Comparison of ENCODE assay signal across 27 cellular contexts in the genomic region with DNA sequence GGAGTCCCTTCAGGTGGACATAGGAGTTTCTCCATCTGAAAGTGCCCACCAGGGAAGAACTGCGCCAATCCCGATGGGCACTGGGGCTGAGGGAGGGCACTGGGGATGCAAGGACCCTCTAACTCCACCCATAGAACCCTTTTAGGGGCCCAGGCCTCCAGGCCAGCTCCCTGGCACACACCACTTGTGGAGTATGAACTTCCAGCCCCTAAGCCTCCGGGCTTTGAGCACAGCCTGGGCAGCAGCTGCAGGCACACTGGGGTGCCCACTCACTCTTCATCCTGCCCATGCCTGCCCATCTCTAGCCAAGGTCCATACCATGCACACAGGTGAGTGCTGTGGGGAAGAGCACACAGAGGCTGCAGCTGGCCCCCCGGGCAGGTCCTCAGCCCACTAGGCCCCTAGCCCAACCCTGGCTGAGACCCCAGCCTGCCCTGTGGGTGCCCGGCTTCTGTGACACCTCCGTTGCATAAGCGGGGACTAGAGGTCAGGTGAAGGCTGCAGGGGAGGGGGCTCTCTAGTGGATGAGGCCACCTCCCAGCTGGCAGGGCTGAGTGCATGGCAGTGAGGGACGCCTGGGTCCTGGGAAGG. TPM values are rescaled to one million over a fixed set of nuclear protein-coding genes. Genes with fewer than 3 reads are reported as not detected.
"Had no signal": no experiment of that assay in that cellular context is flagged by ENCODE, and none has a peak within 500 bp of the region (broad histone marks: within the 10 kb centered on the region; RNA-seq: fewer than 3 reads in every experiment).

No MANE protein-coding gene starts in this region.

- H3K36me3 Mint-ChIP-seq: activated naive CD8-positive, alpha-beta T cell treated with anti-CD3 and anti-CD28 coated beads, Interleukin-2, amount 10 ng/mL, durations not matched to agents 7 days and 5 days; memory B cell; stimulated activated memory B cell treated with anti-CD40 and anti-IgM and Interleukin-4, amounts not matched to agents 10 μg/mL and 1 μg/mL and 100 μg/mL, for 72 hours had no signal

- DNase-seq: activated B cell treated with CpG ODN at 0.5 μM for 24 hours; activated CD4-positive, alpha-beta T cell treated with anti-CD3 and anti-CD28 coated beads for 36 hours; activated CD4-positive, alpha-beta T cell treated with anti-CD3 and anti-CD28 coated beads, Interleukin-2, amount 50 U/mL, for 48 hours; activated CD8-positive, alpha-beta memory T cell treated with anti-CD3 and anti-CD28 coated beads, Interleukin-2, amount 50 U/mL, for 48 hours; activated naive CD4-positive, alpha-beta T cell treated with anti-CD3 and anti-CD28 coated beads for 36 hours; activated naive CD8-positive, alpha-beta T cell treated with anti-CD3 and anti-CD28 coated beads, Interleukin-2, amount 10 ng/mL, durations not matched to agents 7 days and 5 days; activated T-cell treated with anti-CD3 and anti-CD28 coated beads, Interleukin-2, amount 50 U/mL, for 48 hours; amniotic stem cell; cerebellar nuclear complex; foreskin keratinocyte; kidney glomerular epithelial cell; left ventricle myocardium inferior; nephron progenitor cell; nucleus accumbens; stimulated activated CD4-positive, alpha-beta T cell treated with anti-CD3 and anti-CD28 coated beads, Interleukin-15, amount 100 ng/mL, for 24 hours; stomach; transverse colon had no signal

- ATAC-seq: activated CD4-positive, alpha-beta T cell treated with anti-CD3 and anti-CD28 coated beads for 36 hours; foreskin keratinocyte; stimulated activated memory B cell treated with anti-CD40 and anti-IgM and Interleukin-4, amounts not matched to agents 10 μg/mL and 1 μg/mL and 100 μg/mL, for 72 hours had no signal

- H3K9me3 Mint-ChIP-seq: activated B cell treated with CpG ODN at 0.5 μM for 24 hours; activated naive CD4-positive, alpha-beta T cell treated with anti-CD3 and anti-CD28 coated beads for 36 hours; memory B cell; nephron progenitor cell; stimulated activated memory B cell treated with anti-CD40 and anti-IgM and Interleukin-4, amounts not matched to agents 10 μg/mL and 1 μg/mL and 100 μg/mL, for 72 hours had no signal

- H3K27ac Mint-ChIP-seq: activated B cell treated with CpG ODN at 0.5 μM for 24 hours; activated CD4-positive, alpha-beta T cell treated with anti-CD3 and anti-CD28 coated beads for 36 hours; activated naive CD4-positive, alpha-beta T cell treated with anti-CD3 and anti-CD28 coated beads for 36 hours; activated naive CD8-positive, alpha-beta T cell treated with anti-CD3 and anti-CD28 coated beads, Interleukin-2, amount 10 ng/mL, durations not matched to agents 7 days and 5 days; memory B cell; nephron progenitor cell; stimulated activated memory B cell treated with anti-CD40 and anti-IgM and Interleukin-4, amounts not matched to agents 10 μg/mL and 1 μg/mL and 100 μg/mL, for 72 hours; T-helper 1 cell treated with Interleukin-12 subunit alpha and Interleukin-12 subunit beta and Interleukin-4 antibody, amounts not matched to agents 30 μg/mL and 1 μg/mL, for 36 hours had no signal

- H3K9me3 ChIP-seq: breast epithelium had no signal

- H3K27ac ChIP-seq: breast epithelium, foreskin keratinocyte, left ventricle myocardium inferior, parathyroid adenoma, stomach, transverse colon had no signal

- H3K4me1 ChIP-seq: breast epithelium, foreskin keratinocyte, parathyroid adenoma had no signal

- H3K27me3 ChIP-seq: foreskin keratinocyte, transverse colon had no signal

- FAIRE-seq: urothelium cell line had no signal

- H3K27me3 Mint-ChIP-seq: activated CD4-positive, alpha-beta T cell treated with anti-CD3 and anti-CD28 coated beads for 36 hours had no signal

- H3K4me3 ChIP-seq: breast epithelium, left ventricle myocardium inferior, stomach, transverse colon had no signal

- H3K4me1 Mint-ChIP-seq: activated naive CD8-positive, alpha-beta T cell treated with anti-CD3 and anti-CD28 coated beads, Interleukin-2, amount 10 ng/mL, durations not matched to agents 7 days and 5 days; nephron progenitor cell had no signal

- H3K36me3 ChIP-seq: breast epithelium, left ventricle myocardium inferior, stomach, transverse colon had no signal

- H3K4me3 Mint-ChIP-seq: activated B cell treated with CpG ODN at 0.5 μM for 24 hours; activated CD4-positive, alpha-beta T cell treated with anti-CD3 and anti-CD28 coated beads for 36 hours; activated naive CD4-positive, alpha-beta T cell treated with anti-CD3 and anti-CD28 coated beads for 36 hours; activated naive CD8-positive, alpha-beta T cell treated with anti-CD3 and anti-CD28 coated beads, Interleukin-2, amount 10 ng/mL, durations not matched to agents 7 days and 5 days; memory B cell; nephron progenitor cell; stimulated activated memory B cell treated with anti-CD40 and anti-IgM and Interleukin-4, amounts not matched to agents 10 μg/mL and 1 μg/mL and 100 μg/mL, for 72 hours; T-helper 1 cell treated with Interleukin-12 subunit alpha and Interleukin-12 subunit beta and Interleukin-4 antibody, amounts not matched to agents 30 μg/mL and 1 μg/mL, for 36 hours had no signal

RNA-seq across cellular contexts. Expression of gene SLC7A10, which starts 14.6 kb away (rescaled TPM):
- total RNA-seq: activated B cell treated with CpG ODN at 0.5 μM for 24 hours; activated CD4-positive, alpha-beta T cell treated with anti-CD3 and anti-CD28 coated beads for 36 hours; activated CD8-positive, alpha-beta memory T cell treated with anti-CD3 and anti-CD28 coated beads for 36 hours; activated naive CD4-positive, alpha-beta T cell treated with anti-CD3 and anti-CD28 coated beads for 36 hours; activated naive CD8-positive, alpha-beta T cell treated with anti-CD3 and anti-CD28 coated beads, Interleukin-2, amount 10 ng/mL, durations not matched to agents 7 days and 5 days; foreskin keratinocyte; glomerular endothelial cell; left ventricle myocardium inferior; pulmonary artery endothelial cell; right cardiac atrium had no signal
- polyA plus RNA-seq: foreskin keratinocyte, stomach had no signal

RNA-seq across cellular contexts. Expression of gene LRP3, which starts 46.1 kb away (rescaled TPM):
- total RNA-seq: activated B cell treated with CpG ODN at 0.5 μM for 24 hours had no signal
